13 cellular contexts compared by ENCODE assay signal in the genomic region with DNA sequence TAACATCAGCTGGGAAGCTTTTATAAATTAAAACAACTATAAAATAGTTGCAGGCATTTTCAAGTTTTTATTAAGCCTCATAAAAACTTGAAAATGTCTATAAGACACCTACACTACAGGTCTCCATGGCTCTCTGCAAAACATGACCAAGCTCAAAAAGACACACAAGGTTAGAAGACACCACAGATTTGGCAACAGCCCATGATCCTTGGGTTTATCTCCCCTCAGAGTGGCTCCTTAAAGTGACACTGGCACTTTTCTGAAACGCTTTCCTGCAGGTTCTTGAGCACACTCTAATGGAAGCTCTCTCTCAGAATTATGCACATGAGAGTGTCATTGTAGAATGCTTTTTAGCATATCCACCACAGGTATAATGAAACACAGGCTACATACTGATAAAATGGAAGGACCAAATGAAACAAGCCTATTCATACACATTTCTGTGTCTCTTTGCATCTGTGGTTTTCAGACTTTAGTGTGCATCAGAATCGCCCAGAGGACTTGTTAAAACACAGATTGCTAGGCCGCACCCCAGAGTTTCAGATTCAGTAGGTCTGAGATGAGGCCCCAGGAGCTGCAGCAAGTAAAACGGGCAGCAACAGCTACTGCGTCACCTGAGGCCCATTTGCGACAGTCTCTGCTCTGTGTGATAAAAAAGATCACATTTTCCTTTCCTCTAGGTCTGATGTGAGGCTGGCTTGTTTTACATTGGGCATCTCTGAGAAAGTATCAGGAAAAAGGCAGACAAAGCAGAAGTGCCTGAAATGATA.
DNase-seq lines count a peak whose midpoint lies in the region; ATAC-seq, FAIRE-seq and TF ChIP-seq lines count a peak whose summit lies in the region.
"Had no signal": no experiment of that assay in that cellular context is flagged by ENCODE, and none has a peak within 500 bp of the region (broad histone marks: within the 10 kb centered on the region; RNA-seq: fewer than 3 reads in every experiment).

No MANE protein-coding gene starts in this region.

- peaks cover 42% of the 10 kb centered on the region for H3K9me3 Mint-ChIP-seq in mesothelial cell of epicardium

- H3K4me1 Mint-ChIP-seq in mesothelial cell of epicardium, result no peaks in the 10 kb centered on the region
- H3K4me1 Mint-ChIP-seq: nephron had no signal

- peak; percentile 26; the same call in 1 of the 2 replicates for TF ChIP-seq POLR2A in GM12891 (IDR thresholded peaks at IDR 0.05; ENCODE audit: low read depth, low read length)

- peak overlapping the region; percentile 85 for H3K27ac ChIP-seq in SU-DHL-6 (ENCODE audit: low read depth, low read length)
- H3K27ac ChIP-seq: gastrocnemius medialis, SK-N-MC had no signal

- 0 out of 2 replicates have a peak overlapping the region, but pooled peaks have one; percentile 2 for H3K9ac ChIP-seq in SU-DHL-6 (ENCODE audit: low read length)

- H3K36me3 ChIP-seq in SU-DHL-6 (ENCODE audit: low read length), result no peaks in the 10 kb centered on the region; the same call in 1 of the 2 replicates
- H3K36me3 ChIP-seq: gastrocnemius medialis had no signal

- in situ Hi-C loops in KBM-7 (cut with MboI; ENCODE audit: low pct_unique_long_range_greater_than_20kb, low sequenced_read_pairs), result no loop called here

- H3K9me2 ChIP-seq in SU-DHL-6 (replicated peaks; ENCODE audit: insufficient read depth, low read length), result no peaks in the 10 kb centered on the region

- H3K36me3 Mint-ChIP-seq in mesothelial cell of epicardium, result no peaks in the 10 kb centered on the region

- no peaks in the 10 kb centered on the region for H3K79me2 ChIP-seq in SU-DHL-6 (ENCODE audit: insufficient read depth, low read length)

- peaks cover 34% of the 10 kb centered on the region for H3F3A ChIP-seq in SU-DHL-6 (ENCODE audit: insufficient read depth)

- no peaks in the 10 kb centered on the region for H4K20me1 ChIP-seq in SU-DHL-6 (ENCODE audit: low read depth, low read length)

- no peak overlapping the region for H3K27ac Mint-ChIP-seq in mesothelial cell of epicardium
- H3K27ac Mint-ChIP-seq: nephron had no signal

- H3K27me3 Mint-ChIP-seq in mesothelial cell of epicardium (ENCODE audit: low read depth), result peaks cover 2% of the 10 kb centered on the region

- no peaks in the 10 kb centered on the region for H3K27me3 ChIP-seq in SU-DHL-6 (ENCODE audit: low read length)
- H3K27me3 ChIP-seq: gastrocnemius medialis had no signal

- TF ChIP-seq CTCF in SU-DHL-6 (IDR thresholded peaks at IDR 0.05; ENCODE audit: insufficient read depth, low read length, poor library complexity, severe bottlenecking), result no peak
- TF ChIP-seq CTCF in mesothelial cell of epicardium (IDR thresholded peaks at IDR 0.05; ENCODE audit: unreplicated experiment), result no peak

- H3K4me2 ChIP-seq in SU-DHL-6 (ENCODE audit: low read depth, low read length, poor library complexity, severe bottlenecking), result peak overlapping the region; percentile 37

- H3K4me3 Mint-ChIP-seq in mesothelial cell of epicardium, result no peak overlapping the region
- H3K4me3 Mint-ChIP-seq: nephron had no signal

- H3K4me3 ChIP-seq in SU-DHL-6 (ENCODE audit: insufficient read depth, low read length, poor library complexity, severe bottlenecking), result peak overlapping the region; percentile 2
- H3K4me3 ChIP-seq: gastrocnemius medialis, SK-N-MC had no signal

- DNase-seq in GM12891 (ENCODE audit: insufficient read length, low spot score) (no peak), GM19239 (ENCODE audit: insufficient read length, low spot score) (no peak), KBM-7 (no peak), NCI-H524 treated with DMSO at 0.1 percent for 48 hours (lab: John Stamatoyannopoulos, UW) (no peak), mesothelial cell of epicardium (ENCODE audit: low spot score in 2 of 2, unreplicated experiment in 2 of 2) (no peak), NCI-H226 (no peak)
- DNase-seq: amniotic stem cell, gastrocnemius medialis, IMR-90 had no signal

- peak; percentile 54 for ATAC-seq in HG02973 (IDR thresholded peaks at IDR 0.05; ENCODE audit: unreplicated experiment)
- ATAC-seq: gastrocnemius medialis had no signal

- peaks cover 13% of the 10 kb centered on the region for H3K9me3 ChIP-seq in SU-DHL-6 (ENCODE audit: insufficient read depth, low read length)
- H3K9me3 ChIP-seq: gastrocnemius medialis had no signal

- H2AFZ ChIP-seq in SU-DHL-6 (ENCODE audit: low read depth, low read length, severe bottlenecking), result peak overlapping the region; percentile 56

- peak; percentile 86 for FAIRE-seq in GM12891 (lab: Jason Lieb, UNC)
- FAIRE-seq in GM19239 (lab: Jason Lieb, UNC), result peak; percentile 91

TF ChIP-seq in GM12891, 5 proteins besides CTCF, POLR2A, EP300 and RAD21:
- 0 out of 2 replicates have a peak, but pooled peaks have one; percentile 47 for TF ChIP-seq POLR2AphosphoS5 (IDR thresholded peaks at IDR 0.05; ENCODE audit: low read depth, low read length)
- TF ChIP-seq POU2F2 (IDR thresholded peaks at IDR 0.05; ENCODE audit: low read depth, low read length), result peak; percentile 24; the same call in 1 of the 2 replicates
- TF ChIP-seq SPI1 (IDR thresholded peaks at IDR 0.05; ENCODE audit: low read depth, low read length), result no peak
